In the genomic region with DNA sequence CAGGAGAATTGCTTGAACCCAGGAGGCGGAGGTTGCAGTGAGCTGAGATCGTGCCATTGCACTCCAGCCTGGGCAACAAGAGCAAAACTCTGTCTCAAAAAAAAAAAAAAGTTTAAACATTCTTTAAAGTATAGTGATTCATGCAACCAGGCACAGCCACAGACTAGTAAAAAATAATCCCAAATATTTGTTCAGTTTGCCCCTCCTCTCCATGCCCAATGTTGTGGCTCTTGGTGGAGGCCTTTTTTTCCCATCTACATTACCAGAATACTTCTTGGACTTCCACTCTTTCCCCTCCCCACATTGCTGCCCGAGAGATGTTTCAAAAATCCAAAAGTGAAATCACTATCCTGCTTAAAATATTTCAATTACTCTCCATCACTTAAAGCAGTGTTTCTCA, we compare ENCODE assay signal across 18 cellular contexts. TPM values are rescaled to one million over a fixed set of nuclear protein-coding genes. Genes with fewer than 3 reads are reported as not detected.
DNase-seq lines count a peak whose midpoint lies in the region; ATAC-seq, FAIRE-seq and TF ChIP-seq lines count a peak whose summit lies in the region.
"Had no signal": no experiment of that assay in that cellular context is flagged by ENCODE, and none has a peak within 500 bp of the region (broad histone marks: within the 10 kb centered on the region; RNA-seq: fewer than 3 reads in every experiment).

No MANE protein-coding gene starts in this region.

- 61% methylated on average over 3 of the region's 3 CpGs for WGBS in A549 (ENCODE audit: missing lambda C conversion rate)
- 82% methylated on average over 3 of the region's 3 CpGs for WGBS in esophagus muscularis mucosa

- no peaks in the 10 kb centered on the region for H4K20me1 ChIP-seq in OCI-LY3 (ENCODE audit: insufficient read depth, low read length)

- H3K4me2 ChIP-seq in A549: peak overlapping the region; percentile 40; the same call in 2 of the 3 replicates
- H3K4me2 ChIP-seq in OCI-LY3 (ENCODE audit: low read length): peak overlapping the region; percentile 8; the same call in 1 of the 2 replicates

- no peak overlapping the region for H3K9ac ChIP-seq in OCI-LY3 (ENCODE audit: low read length)

- no peak for TF ChIP-seq RAD21 in A549 (conservative IDR thresholded peaks at IDR 0.05 in 1 of 2, IDR thresholded peaks at IDR 0.05 in 1 of 2)

- H3K79me2 ChIP-seq in OCI-LY3 (ENCODE audit: low read length): no peaks in the 10 kb centered on the region

- POLR2A ChIA-PET in A549 (lab: Yijun Ruan, JAX): no interaction called here

- TF ChIP-seq POLR2A in A549 (IDR thresholded peaks at IDR 0.05; ENCODE audit: low read length): no peak
- no peak for TF ChIP-seq POLR2A in esophagus muscularis mucosa (IDR thresholded peaks at IDR 0.05; ENCODE audit: low read depth)

- H3K36me3 ChIP-seq in OCI-LY3 (replicated peaks; ENCODE audit: low read depth, low read length) (no peaks in the 10 kb centered on the region), esophagus muscularis mucosa (no peaks in the 10 kb centered on the region), SJCRH30 (no peaks in the 10 kb centered on the region)
- H3K36me3 ChIP-seq: HAP-1 had no signal

- H3K4me3 ChIP-seq in A549 (no peak overlapping the region), OCI-LY3 (ENCODE audit: low read length) (no peak overlapping the region), esophagus muscularis mucosa (no peak overlapping the region), SJCRH30 (no peak overlapping the region)
- H3K4me3 ChIP-seq: HAP-1, K562 had no signal

- TF ChIP-seq EP300 in A549 (IDR thresholded peaks at IDR 0.05): no peak
- no peak for TF ChIP-seq EP300 in esophagus muscularis mucosa (IDR thresholded peaks at IDR 0.05)

- peaks cover 42% of the 10 kb centered on the region for H3K27me3 ChIP-seq in OCI-LY3 (ENCODE audit: low read depth, low read length)
- H3K27me3 ChIP-seq in esophagus muscularis mucosa: no peaks in the 10 kb centered on the region
- no peaks in the 10 kb centered on the region for H3K27me3 ChIP-seq in SJCRH30

- H2AFZ ChIP-seq in OCI-LY3 (ENCODE audit: low read depth, low read length): no peak overlapping the region

- intact Hi-C loops in esophagus muscularis mucosa (cut with DNase I): no loop called here

- H3K27ac ChIP-seq in A549 (peak overlapping the region in 1 of 2 experiments; percentile 66; a peak in 2 of 6 replicates), OCI-LY3 (ENCODE audit: low read length) (no peak overlapping the region), esophagus muscularis mucosa (replicated peaks in 1 of 4) (no peak overlapping the region), SJCRH30 (no peak overlapping the region)

- ATAC-seq in A549: no peak
- ATAC-seq: K562, Panc1, Right ventricle myocardium inferior had no signal

- TF ChIP-seq CTCF in A549 (IDR thresholded peaks at IDR 0.05) (no peak), OCI-LY3 (IDR thresholded peaks at IDR 0.05; ENCODE audit: low read depth, low read length) (no peak), esophagus muscularis mucosa (IDR thresholded peaks at IDR 0.05) (no peak)

- no peaks in the 10 kb centered on the region for H3K9me3 ChIP-seq in A549
- H3K9me3 ChIP-seq in OCI-LY3 (ENCODE audit: insufficient read depth, low read length): no peaks in the 10 kb centered on the region
- no peaks in the 10 kb centered on the region for H3K9me3 ChIP-seq in esophagus muscularis mucosa
- no peaks in the 10 kb centered on the region for H3K9me3 ChIP-seq in SJCRH30 (replicated peaks)
- H3K9me3 ChIP-seq: HAP-1 had no signal

- H3K4me1 ChIP-seq in A549: peaks cover 54% of the 10 kb centered on the region
- peaks cover 55% of the 10 kb centered on the region for H3K4me1 ChIP-seq in OCI-LY3 (ENCODE audit: low read length)
- H3K4me1 ChIP-seq in esophagus muscularis mucosa: peaks cover 4 to 8% (median 6%) of the 10 kb centered on the region in 4 donors
- H3K4me1 ChIP-seq in SJCRH30: peaks cover 4% of the 10 kb centered on the region; the same call in 1 of the 2 replicates

- no peak for FAIRE-seq in A549 (lab: Jason Lieb, UNC)
- FAIRE-seq: K562 had no signal

- no peak for DNase-seq in A549 (ENCODE audit: low read depth in 1 of 2, low spot score in 1 of 2)
- DNase-seq in ELR (ENCODE audit: low read depth): peak; percentile 34
- DNase-seq in esophagus muscularis mucosa (ENCODE audit: extremely low spot score): peak; percentile 37
- no peak for DNase-seq in NCI-H2029 treated with DMSO at 0.1 percent for 48 hours (lab: John Stamatoyannopoulos, UW)
- DNase-seq in NCI-H1048 (lab: John Stamatoyannopoulos, UW): no peak
- no peak for DNase-seq in SJCRH30
- no peak for DNase-seq in SIG-M5 (lab: John Stamatoyannopoulos, UW)
- DNase-seq: AML-193; CD4-positive, alpha-beta memory T cell; DMS79 treated with DMSO at 0.1 percent for 48 hours; NCI-H1092; NCI-H446 treated with DMSO at 0.1 percent for 48 hours; NCI-H774 had no signal

- CTCF ChIA-PET in A549 (lab: Yijun Ruan, JAX): interaction anchor here (0.8 to 1.2 kb wide), 2 partner anchors 98 to 137 kb away, joined by 3 to 4 read pairs; no protein-coding TSS in a partner anchor

TF ChIP-seq in A549, 52 proteins besides CTCF, POLR2A, EP300 and RAD21:
- TF ChIP-seq KDM5A (IDR thresholded peaks at IDR 0.05) (no peak), EHF (CRISPR knock-in tag; IDR thresholded peaks at IDR 0.05) (no peak), ZFP36 (IDR thresholded peaks at IDR 0.05; ENCODE audit: borderline replicate concordance, partially characterized antibody) (no peak), NPAS2 (CRISPR knock-in tag; IDR thresholded peaks at IDR 0.05; ENCODE audit: borderline replicate concordance) (no peak)
- TF ChIP-seq, protein P1, sequence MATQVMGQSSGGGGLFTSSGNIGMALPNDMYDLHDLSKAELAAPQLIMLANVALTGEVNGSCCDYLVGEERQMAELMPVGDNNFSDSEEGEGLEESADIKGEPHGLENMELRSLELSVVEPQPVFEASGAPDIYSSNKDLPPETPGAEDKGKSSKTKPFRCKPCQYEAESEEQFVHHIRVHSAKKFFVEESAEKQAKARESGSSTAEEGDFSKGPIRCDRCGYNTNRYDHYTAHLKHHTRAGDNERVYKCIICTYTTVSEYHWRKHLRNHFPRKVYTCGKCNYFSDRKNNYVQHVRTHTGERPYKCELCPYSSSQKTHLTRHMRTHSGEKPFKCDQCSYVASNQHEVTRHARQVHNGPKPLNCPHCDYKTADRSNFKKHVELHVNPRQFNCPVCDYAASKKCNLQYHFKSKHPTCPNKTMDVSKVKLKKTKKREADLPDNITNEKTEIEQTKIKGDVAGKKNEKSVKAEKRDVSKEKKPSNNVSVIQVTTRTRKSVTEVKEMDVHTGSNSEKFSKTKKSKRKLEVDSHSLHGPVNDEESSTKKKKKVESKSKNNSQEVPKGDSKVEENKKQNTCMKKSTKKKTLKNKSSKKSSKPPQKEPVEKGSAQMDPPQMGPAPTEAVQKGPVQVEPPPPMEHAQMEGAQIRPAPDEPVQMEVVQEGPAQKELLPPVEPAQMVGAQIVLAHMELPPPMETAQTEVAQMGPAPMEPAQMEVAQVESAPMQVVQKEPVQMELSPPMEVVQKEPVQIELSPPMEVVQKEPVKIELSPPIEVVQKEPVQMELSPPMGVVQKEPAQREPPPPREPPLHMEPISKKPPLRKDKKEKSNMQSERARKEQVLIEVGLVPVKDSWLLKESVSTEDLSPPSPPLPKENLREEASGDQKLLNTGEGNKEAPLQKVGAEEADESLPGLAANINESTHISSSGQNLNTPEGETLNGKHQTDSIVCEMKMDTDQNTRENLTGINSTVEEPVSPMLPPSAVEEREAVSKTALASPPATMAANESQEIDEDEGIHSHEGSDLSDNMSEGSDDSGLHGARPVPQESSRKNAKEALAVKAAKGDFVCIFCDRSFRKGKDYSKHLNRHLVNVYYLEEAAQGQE (IDR thresholded peaks at IDR 0.05): no peak
- TF ChIP-seq, protein P2, sequence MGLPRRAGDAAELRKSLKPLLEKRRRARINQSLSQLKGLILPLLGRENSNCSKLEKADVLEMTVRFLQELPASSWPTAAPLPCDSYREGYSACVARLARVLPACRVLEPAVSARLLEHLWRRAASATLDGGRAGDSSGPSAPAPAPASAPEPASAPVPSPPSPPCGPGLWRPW (IDR thresholded peaks at IDR 0.05): no peak

RNA-seq across cellular contexts. Expression of a gene that starts 5.1 kb away (rescaled TPM):
- polyA plus RNA-seq in A549 (2011; rRNA removed): 30.0 and 30.7 TPM in 2 replicates
- polyA plus RNA-seq in A549 (2012; cell fraction: cytosol; rRNA removed): 5.9 and 6.5 TPM in 2 replicates
- polyA plus RNA-seq in A549 (2012; cell fraction: nucleus; rRNA removed): 3.8 and 5.5 TPM in 2 replicates
- 28.0 to 34.0 TPM (median 33.3 TPM) in 3 replicates for polyA plus RNA-seq in A549 (2017; fragmentation: RNase III; extraction: RNeasy Plus Mini Kit Qiagen cat#74134 plus additional on column Dnase treatment)
- polyA minus RNA-seq in A549 (2011; rRNA and poly(A)+ RNA removed): 17.7 and 20.4 TPM in 2 replicates
- total RNA-seq in esophagus muscularis mucosa: 10 to 100 TPM; 18.3 to 27.5 (median 22.6) TPM
- 12.2 TPM in 2 replicates for total RNA-seq in SJCRH30 (2014; rRNA removed; shearing (Covaris generic))

RNA-seq across cellular contexts. Expression of a gene that starts 37.3 kb away (rescaled TPM):
- polyA plus RNA-seq in A549 (2011; rRNA removed) (19.2 and 22.0 TPM in 2 replicates), A549 (2017; fragmentation: RNase III; extraction: RNeasy Plus Mini Kit Qiagen cat#74134 plus additional on column Dnase treatment) (39.0 to 43.8 TPM (median 41.2 TPM) in 3 replicates)
- polyA plus RNA-seq in A549 (2012; cell fraction: cytosol; rRNA removed): 3.9 and 4.3 TPM in 2 replicates
- 9.3 and 15.0 TPM in 2 replicates for polyA plus RNA-seq in A549 (2012; cell fraction: nucleus; rRNA removed)
- 25.5 and 25.8 TPM in 2 replicates for polyA minus RNA-seq in A549 (2011; rRNA and poly(A)+ RNA removed)
- total RNA-seq in esophagus muscularis mucosa: under 1 TPM in 3 of 4 donors, not detected in 1; under 0.01 to 0.11 (median under 0.01) TPM
- 1.2 and 1.4 TPM in 2 replicates for total RNA-seq in SJCRH30 (2014; rRNA removed; shearing (Covaris generic))
- total RNA-seq: K562 had no signal
- polyA plus RNA-seq: K562 had no signal

Comparison
In these comparisons a context has a peak if more than half of its experiments do, and no peak if none do; other contexts are left out.
1. DNase-seq: peak in ELR (single experiment) and esophagus muscularis mucosa (single experiment); none in A549 (0 of 2), NCI-H2029 treated with DMSO at 0.1 percent for 48 hours (single experiment), NCI-H1048 (single experiment), SJCRH30 (0 of 2) and SIG-M5 (single experiment).